In the genomic region with DNA sequence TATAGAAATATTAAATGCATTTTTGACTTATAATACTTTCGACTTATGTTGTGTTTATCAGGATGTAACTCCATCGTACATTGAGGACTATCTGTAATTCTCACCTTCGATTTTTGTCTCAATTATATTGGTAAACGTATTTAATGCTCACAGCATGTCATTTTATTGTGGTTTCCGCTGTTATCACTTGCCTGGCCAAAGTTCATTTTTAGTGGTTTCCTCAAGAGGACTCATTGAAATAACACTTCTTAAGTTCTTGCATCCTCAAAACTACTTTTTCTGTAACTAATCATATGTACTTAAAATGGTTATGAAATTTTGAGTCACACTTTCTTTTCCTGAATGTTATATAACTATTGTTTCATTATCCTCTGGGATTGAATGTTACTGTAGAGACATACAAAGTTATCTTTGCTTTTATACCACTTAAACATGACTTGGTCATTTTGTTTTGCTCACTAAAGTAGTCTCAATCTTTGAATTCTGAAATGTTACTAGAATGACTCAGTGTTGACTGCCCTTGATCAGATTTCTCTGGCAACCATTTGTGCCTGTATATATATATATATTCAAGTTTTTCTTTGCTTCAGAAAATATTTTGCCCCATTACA, we compare ENCODE assay signal across 30 cellular contexts.
"Had no signal": no experiment of that assay in that cellular context is flagged by ENCODE, and none has a peak within 500 bp of the region (broad histone marks: within the 10 kb centered on the region; RNA-seq: fewer than 3 reads in every experiment).

No MANE protein-coding gene starts in this region.

- H3K36me3 ChIP-seq: adrenal gland, breast epithelium had no signal

- H3K9me3 Mint-ChIP-seq: activated CD4-positive, alpha-beta T cell treated with anti-CD3 and anti-CD28 coated beads, Interleukin-2, amount 10 ng/mL, durations not matched to agents 24 days and 14 days; activated T-helper 1 cell treated with anti-CD3 and anti-CD28 coated beads, Interleukin-12 subunit alpha, Interleukin-12 subunit beta, Interleukin-2, Interleukin-4 antibody, amounts not matched to agents 30 ng/mL and 10 ng/mL and 1 ng/mL, durations not matched to agents 14 hours and 24 hours and 36 hours had no signal

- H3K27me3 ChIP-seq: adrenal gland, body of pancreas, breast epithelium had no signal

- ATAC-seq: activated CD8-positive, alpha-beta T cell treated with anti-CD3 and anti-CD28 coated beads for 36 hours; activated naive CD4-positive, alpha-beta T cell treated with anti-CD3 and anti-CD28 coated beads, Interleukin-2, amount 50 U/mL, for 72 hours; body of pancreas had no signal

- DNase-seq: activated CD4-positive, alpha-beta T cell treated with anti-CD3 and anti-CD28 coated beads, Interleukin-2, amount 10 ng/mL, durations not matched to agents 24 days and 14 days; activated CD4-positive, alpha-beta T cell treated with anti-CD3 and anti-CD28 coated beads, Interleukin-2, amount 50 U/mL, for 4 hours; activated CD8-positive, alpha-beta T cell treated with anti-CD3 and anti-CD28 coated beads for 36 hours; activated gamma-delta T cell treated with Interleukin-2 at 50 U/mL for 16 hours; activated naive CD4-positive, alpha-beta T cell treated with anti-CD3 and anti-CD28 coated beads for 36 hours; activated T-cell treated with anti-CD3 and anti-CD28 coated beads, Interleukin-2, amount 50 U/mL, for 1 hour; adrenal gland; body of pancreas; caudate nucleus; Karpas-422; KBM-7; NCI-H1048; NCI-H1694; NCI-H1930; NCI-H2081 treated with DMSO at 0.1 percent for 48 hours; NCI-H226; NCI-H446 treated with DMSO at 0.1 percent for 48 hours; NCI-H524; NCI-H69; NCI-H82; OCI-M1; Right ventricle myocardium superior; SW 1271; T1000 had no signal

- H3K4me3 ChIP-seq: adrenal gland, body of pancreas, breast epithelium had no signal

- H3K27ac Mint-ChIP-seq: activated CD4-positive, alpha-beta T cell treated with anti-CD3 and anti-CD28 coated beads, Interleukin-2, amount 10 ng/mL, durations not matched to agents 24 days and 14 days; activated CD8-positive, alpha-beta T cell treated with anti-CD3 and anti-CD28 coated beads for 36 hours; activated naive CD4-positive, alpha-beta T cell treated with anti-CD3 and anti-CD28 coated beads for 36 hours; activated naive CD4-positive, alpha-beta T cell treated with anti-CD3 and anti-CD28 coated beads, Interleukin-2, amount 50 U/mL, for 72 hours; activated T-helper 1 cell treated with anti-CD3 and anti-CD28 coated beads, Interleukin-12 subunit alpha, Interleukin-12 subunit beta, Interleukin-2, Interleukin-4 antibody, amounts not matched to agents 30 ng/mL and 10 ng/mL and 1 ng/mL, durations not matched to agents 14 hours and 24 hours and 36 hours; IgD-negative memory B cell had no signal

- H3K27me3 Mint-ChIP-seq: activated CD4-positive, alpha-beta T cell treated with anti-CD3 and anti-CD28 coated beads, Interleukin-2, amount 10 ng/mL, durations not matched to agents 24 days and 14 days; activated CD8-positive, alpha-beta T cell treated with anti-CD3 and anti-CD28 coated beads for 36 hours; IgD-negative memory B cell had no signal

- H3K4me1 Mint-ChIP-seq: activated CD4-positive, alpha-beta T cell treated with anti-CD3 and anti-CD28 coated beads, Interleukin-2, amount 10 ng/mL, durations not matched to agents 24 days and 14 days; IgD-negative memory B cell had no signal

- H3K4me3 Mint-ChIP-seq: activated CD4-positive, alpha-beta T cell treated with anti-CD3 and anti-CD28 coated beads, Interleukin-2, amount 10 ng/mL, durations not matched to agents 24 days and 14 days; activated CD8-positive, alpha-beta T cell treated with anti-CD3 and anti-CD28 coated beads for 36 hours; activated naive CD4-positive, alpha-beta T cell treated with anti-CD3 and anti-CD28 coated beads for 36 hours; activated T-helper 1 cell treated with anti-CD3 and anti-CD28 coated beads, Interleukin-12 subunit alpha, Interleukin-12 subunit beta, Interleukin-2, Interleukin-4 antibody, amounts not matched to agents 30 ng/mL and 10 ng/mL and 1 ng/mL, durations not matched to agents 14 hours and 24 hours and 36 hours; IgD-negative memory B cell had no signal

- FAIRE-seq: astrocyte, TTC549 had no signal
